In genomic region chr7:155457544-155458316, GRCh38 we compare ENCODE assay signal across 8 cellular contexts. TPM values are rescaled to one million over a fixed set of nuclear protein-coding genes. Genes with fewer than 3 reads are reported as not detected.
DNase-seq lines count a peak whose midpoint lies in the region; ATAC-seq and TF ChIP-seq lines count a peak whose summit lies in the region.

TSS of gene EN2 (plus strand) at chr7:155458129. CDS start at chr7:155458378, 249 bp downstream.

- ATAC-seq in GM21381 (IDR thresholded peaks at IDR 0.05; ENCODE audit: unreplicated experiment), result no peak
- ATAC-seq in HG03439 (IDR thresholded peaks at IDR 0.05; ENCODE audit: unreplicated experiment), result no peak

- TF ChIP-seq CTCF in HEK293 (tag by site-specific recombination; IDR thresholded peaks at IDR 0.05) (no peak), chondrocyte (IDR thresholded peaks at IDR 0.05) (no peak)

- peaks cover 61% of the 10 kb centered on the region for H3K27me3 Mint-ChIP-seq in chondrocyte (ENCODE audit: low read depth)

- H3K27ac Mint-ChIP-seq in chondrocyte (ENCODE audit: unreplicated experiment), result no peak within 1 kb of the TSS

- in situ Hi-C loops in ACHN (cut with HindIII; ENCODE audit: low pct_ligation_motif_present, low pct_unique_long_range_greater_than_20kb, low sequenced_read_pairs), result no loop called here

- H3K9me3 Mint-ChIP-seq in chondrocyte (ENCODE audit: low read depth), result no peaks in the 10 kb centered on the region

- CTCF ChIA-PET in HEK293 (lab: Yijun Ruan, JAX), result interaction anchor here (0.6 kb wide), 2 partner anchors 44 to 48 kb away, joined by 3 read pairs; no protein-coding TSS in a partner anchor

- no peak within 1 kb of the TSS for H3K9ac ChIP-seq in muscle layer of colon (ENCODE audit: low read length)

- POLR2A ChIA-PET in HEK293 (lab: Yijun Ruan, JAX), result no interaction called here

- H3K4me3 Mint-ChIP-seq in chondrocyte (ENCODE audit: unreplicated experiment), result peak within 1 kb of the TSS; percentile 67

- H3K36me3 ChIP-seq in HEK293 (ENCODE audit: control insufficient read depth in 2 of 2, insufficient read depth in 1 of 2, low read length in 2 of 2) (peaks cover 0 to 22% of the 10 kb centered on the region in 2 experiments; a peak in 1 of 3 replicates), muscle layer of colon (ENCODE audit: insufficient read depth, low read length) (no peaks in the 10 kb centered on the region)

- H3K36me3 Mint-ChIP-seq in chondrocyte (ENCODE audit: low read depth), result no peaks in the 10 kb centered on the region

- peaks cover 77 to 96% of the 10 kb centered on the region in 2 donors for H3K27me3 ChIP-seq in muscle layer of colon (ENCODE audit: control insufficient read depth in 1 of 2, insufficient read depth in 2 of 2, low read length in 2 of 2)

- peaks cover 16% of the 10 kb centered on the region for H3K4me1 Mint-ChIP-seq in chondrocyte (ENCODE audit: low read depth)

- DNase-seq in ACHN (peak; percentile 34), chondrocyte (ENCODE audit: low spot score) (no peak), NCI-H526 treated with DMSO at 0.1 percent for 48 hours (lab: John Stamatoyannopoulos, UW) (no peak), kidney tubule cell (ENCODE audit: low spot score) (no peak)

- H3K4me3 ChIP-seq in HEK293 (ENCODE audit: low read depth, low read length), result peak within 1 kb of the TSS; percentile 69
- H3K4me3 ChIP-seq in muscle layer of colon (ENCODE audit: low read depth in 1 of 2, low read length in 2 of 2), result peak within 1 kb of the TSS; percentile 17 to 55

- H3K9me3 ChIP-seq in HEK293 (ENCODE audit: control insufficient read depth, insufficient read depth, low read depth, low read length) (no peaks in the 10 kb centered on the region), muscle layer of colon (ENCODE audit: low read length) (no peaks in the 10 kb centered on the region)

- H3K27ac ChIP-seq in HEK293 (ENCODE audit: extremely low read depth, low read depth, low read length), result peak within 1 kb of the TSS; percentile 62
- no peak within 1 kb of the TSS for H3K27ac ChIP-seq in muscle layer of colon (ENCODE audit: low read depth, low read length)

- H3K4me1 ChIP-seq in HEK293 (ENCODE audit: control insufficient read depth, insufficient read depth, low read length) (peaks cover 5% of the 10 kb centered on the region; the same call in 1 of the 2 replicates), muscle layer of colon (ENCODE audit: insufficient read depth, low read length) (peaks cover 18% of the 10 kb centered on the region)

TF ChIP-seq in HEK293, 187 proteins besides CTCF, POLR2A, EP300 and RAD21:
- TF ChIP-seq ZNF600 (tag by site-specific recombination; IDR thresholded peaks at IDR 0.05), result 0 out of 2 replicates have a peak, but pooled peaks have one; percentile 13
- TF ChIP-seq, protein P1, sequence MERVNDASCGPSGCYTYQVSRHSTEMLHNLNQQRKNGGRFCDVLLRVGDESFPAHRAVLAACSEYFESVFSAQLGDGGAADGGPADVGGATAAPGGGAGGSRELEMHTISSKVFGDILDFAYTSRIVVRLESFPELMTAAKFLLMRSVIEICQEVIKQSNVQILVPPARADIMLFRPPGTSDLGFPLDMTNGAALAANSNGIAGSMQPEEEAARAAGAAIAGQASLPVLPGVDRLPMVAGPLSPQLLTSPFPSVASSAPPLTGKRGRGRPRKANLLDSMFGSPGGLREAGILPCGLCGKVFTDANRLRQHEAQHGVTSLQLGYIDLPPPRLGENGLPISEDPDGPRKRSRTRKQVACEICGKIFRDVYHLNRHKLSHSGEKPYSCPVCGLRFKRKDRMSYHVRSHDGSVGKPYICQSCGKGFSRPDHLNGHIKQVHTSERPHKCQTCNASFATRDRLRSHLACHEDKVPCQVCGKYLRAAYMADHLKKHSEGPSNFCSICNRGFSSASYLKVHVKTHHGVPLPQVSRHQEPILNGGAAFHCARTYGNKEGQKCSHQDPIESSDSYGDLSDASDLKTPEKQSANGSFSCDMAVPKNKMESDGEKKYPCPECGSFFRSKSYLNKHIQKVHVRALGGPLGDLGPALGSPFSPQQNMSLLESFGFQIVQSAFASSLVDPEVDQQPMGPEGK (tag by site-specific recombination; IDR thresholded peaks at IDR 0.05), result peak; percentile 49; the same call in 1 of the 2 replicates
- TF ChIP-seq OVOL3 (tag by site-specific recombination; IDR thresholded peaks at IDR 0.05), result no peak
- TF ChIP-seq ZNF335 (tag by site-specific recombination; conservative IDR thresholded peaks at IDR 0.05), result peak; percentile 56
- TF ChIP-seq, protein P2, sequence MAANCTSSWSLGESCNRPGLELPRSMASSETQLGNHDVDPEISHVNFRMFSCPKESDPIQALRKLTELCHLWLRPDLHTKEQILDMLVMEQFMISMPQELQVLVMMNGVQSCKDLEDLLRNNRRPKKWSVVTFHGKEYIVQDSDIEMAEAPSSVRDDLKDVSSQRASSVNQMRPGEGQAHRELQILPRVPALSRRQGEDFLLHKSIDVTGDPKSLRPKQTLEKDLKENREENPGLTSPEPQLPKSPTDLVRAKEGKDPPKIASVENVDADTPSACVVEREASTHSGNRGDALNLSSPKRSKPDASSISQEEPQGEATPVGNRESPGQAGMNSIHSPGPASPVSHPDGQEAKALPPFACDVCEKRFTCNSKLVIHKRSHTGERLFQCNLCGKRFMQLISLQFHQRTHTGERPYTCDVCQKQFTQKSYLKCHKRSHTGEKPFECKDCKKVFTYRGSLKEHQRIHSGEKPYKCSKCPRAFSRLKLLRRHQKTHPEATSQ (tag by site-specific recombination; IDR thresholded peaks at IDR 0.05), result no peak
- 0 out of 2 replicates have a peak, but pooled peaks have one; percentile 2 for TF ChIP-seq KLF10 (tag by site-specific recombination; IDR thresholded peaks at IDR 0.05)
- no peak for TF ChIP-seq ZNF660 (tag by site-specific recombination; IDR thresholded peaks at IDR 0.05)
- TF ChIP-seq, protein P3, sequence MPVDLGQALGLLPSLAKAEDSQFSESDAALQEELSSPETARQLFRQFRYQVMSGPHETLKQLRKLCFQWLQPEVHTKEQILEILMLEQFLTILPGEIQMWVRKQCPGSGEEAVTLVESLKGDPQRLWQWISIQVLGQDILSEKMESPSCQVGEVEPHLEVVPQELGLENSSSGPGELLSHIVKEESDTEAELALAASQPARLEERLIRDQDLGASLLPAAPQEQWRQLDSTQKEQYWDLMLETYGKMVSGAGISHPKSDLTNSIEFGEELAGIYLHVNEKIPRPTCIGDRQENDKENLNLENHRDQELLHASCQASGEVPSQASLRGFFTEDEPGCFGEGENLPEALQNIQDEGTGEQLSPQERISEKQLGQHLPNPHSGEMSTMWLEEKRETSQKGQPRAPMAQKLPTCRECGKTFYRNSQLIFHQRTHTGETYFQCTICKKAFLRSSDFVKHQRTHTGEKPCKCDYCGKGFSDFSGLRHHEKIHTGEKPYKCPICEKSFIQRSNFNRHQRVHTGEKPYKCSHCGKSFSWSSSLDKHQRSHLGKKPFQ (tag by site-specific recombination; IDR thresholded peaks at IDR 0.05), result no peak
- peak; percentile 40; the same call in 1 of the 2 replicates for TF ChIP-seq ZIC2 (tag by site-specific recombination; IDR thresholded peaks at IDR 0.05)
- no peak for TF ChIP-seq ZBTB6 (tag by site-specific recombination; IDR thresholded peaks at IDR 0.05)
- TF ChIP-seq ZEB2 (tag by site-specific recombination; IDR thresholded peaks at IDR 0.05), result 0 out of 2 replicates have a peak, but pooled peaks have one; percentile 27
- peak; percentile 12; the same call in 1 of the 2 replicates for TF ChIP-seq ZBTB20 (tag by site-specific recombination; IDR thresholded peaks at IDR 0.05)
- no peak for TF ChIP-seq ZNF133 (tag by site-specific recombination; IDR thresholded peaks at IDR 0.05)
- TF ChIP-seq GLIS2 (tag by site-specific recombination; IDR thresholded peaks at IDR 0.05), result peak; percentile 81
TF ChIP-seq in HEK293: peak in this region for 8.

RNA-seq across cellular contexts. Expression of gene EN2, which starts in this region (rescaled TPM):
- 0.15 to 0.99 TPM (median 0.15 TPM) in 3 replicates for total RNA-seq in chondrocyte
